In genomic region chr3:135444058-135444457, GRCh38 we compare ENCODE assay signal across 28 cellular contexts.
"Had no signal": no experiment of that assay in that cellular context is flagged by ENCODE, and none has a peak within 500 bp of the region (broad histone marks: within the 10 kb centered on the region; RNA-seq: fewer than 3 reads in every experiment).

No MANE protein-coding gene starts in this region.

- ATAC-seq: activated CD8-positive, alpha-beta T cell treated with anti-CD3 and anti-CD28 coated beads for 36 hours; activated T-cell treated with anti-CD3 and anti-CD28 coated beads, Interleukin-2, amount 50 U/mL, for 72 hours; activated T-helper 17 cell treated with anti-CD3 and anti-CD28 coated beads, Interleukin-2, amount 50 U/mL, for 72 hours; body of pancreas had no signal

- H3K4me2 ChIP-seq: KMS-11, PC-9 had no signal

- H3K9ac ChIP-seq: KMS-11 had no signal

- H3K27me3 ChIP-seq: body of pancreas, breast epithelium, SJCRH30 had no signal

- H3K4me3 ChIP-seq: body of pancreas, breast epithelium, PC-9, SJCRH30, SK-N-MC had no signal

- H3K9me3 ChIP-seq: body of pancreas, breast epithelium, SJCRH30 had no signal

- DNase-seq: activated CD4-positive, alpha-beta T cell treated with anti-CD3 and anti-CD28 coated beads, Interleukin-2, amount 10 ng/mL, durations not matched to agents 24 days and 14 days; activated CD4-positive, alpha-beta T cell treated with anti-CD3 and anti-CD28 coated beads, Interleukin-2, amount 50 U/mL, for 4 hours; activated CD8-positive, alpha-beta T cell treated with anti-CD3 and anti-CD28 coated beads for 36 hours; activated effector memory CD4-positive, alpha-beta T cell treated with anti-CD3 and anti-CD28 coated beads, Interleukin-2, amount 50 U/mL, for 16 hours; activated naive CD4-positive, alpha-beta T cell treated with Interleukin-2 at 50 U/mL for 16 hours; activated naive CD8-positive, alpha-beta T cell treated with anti-CD3 and anti-CD28 coated beads, Interleukin-2, amount 10 ng/mL, durations not matched to agents 7 days and 5 days; activated T-cell treated with anti-CD3 and anti-CD28 coated beads, Interleukin-2, amount 50 U/mL, for 1 hour; activated T-cell treated with anti-CD3 and anti-CD28 coated beads, Interleukin-2, amount 50 U/mL, for 72 hours; amygdala; body of pancreas; NCI-H1048; NCI-H1105 treated with DMSO at 0.1 percent for 48 hours; NCI-H1436 treated with DMSO at 0.1 percent for 48 hours; NCI-H1694 treated with DMSO at 0.1 percent for 48 hours; NCI-H2029; NCI-H226; NCI-H446 treated with DMSO at 0.1 percent for 48 hours; NCI-H524; NCI-H69; PC-9; SHP77; SJCRH30; T1000; WERI-Rb-1 had no signal

- H2AFZ ChIP-seq: PC-9 had no signal

- H3K36me3 ChIP-seq: breast epithelium, SJCRH30, WERI-Rb-1 had no signal

- H3K4me1 ChIP-seq: body of pancreas, breast epithelium, SJCRH30 had no signal

- H3K27ac ChIP-seq: body of pancreas, breast epithelium, KMS-11, PC-9, SJCRH30, SK-N-MC, WERI-Rb-1 had no signal
